Comparison of ENCODE assay signal across 22 cellular contexts in genomic region chr1:119254067-119254720, GRCh38.
A peak's percentile ranks its signal among the peaks of the same experiment; 100 is the strongest.
DNase-seq lines count a peak whose midpoint lies in the region; ATAC-seq and TF ChIP-seq lines count a peak whose summit lies in the region.
"Had no signal": no experiment of that assay in that cellular context is flagged by ENCODE, and none has a peak within 500 bp of the region (broad histone marks: within the 10 kb centered on the region; RNA-seq: fewer than 3 reads in every experiment).

No MANE protein-coding gene starts in this region.

- TF ChIP-seq POLR2A in right lobe of liver (IDR thresholded peaks at IDR 0.05) = no peak

- H3K4me3 ChIP-seq in MG63 (no peak overlapping the region), epithelial cell of esophagus (ENCODE audit: low read length) (no peak overlapping the region), right lobe of liver (no peak overlapping the region)
- H3K4me3 ChIP-seq: heart right ventricle, right atrium auricular region had no signal

- H3K4me1 ChIP-seq in right lobe of liver = peaks cover 0 to 4% (median 0%) of the 10 kb centered on the region in 4 donors
- H3K4me1 ChIP-seq: heart right ventricle, right atrium auricular region had no signal

- H3K27me3 ChIP-seq in MG63 (no peaks in the 10 kb centered on the region), right lobe of liver (no peaks in the 10 kb centered on the region)
- H3K27me3 ChIP-seq: heart right ventricle, right atrium auricular region had no signal

- H3K27ac ChIP-seq in right lobe of liver = no peak overlapping the region
- H3K27ac ChIP-seq: heart right ventricle, HL-60, right atrium auricular region, WERI-Rb-1 had no signal

- no peaks in the 10 kb centered on the region for H3K36me3 ChIP-seq in MG63
- H3K36me3 ChIP-seq in right lobe of liver = no peaks in the 10 kb centered on the region
- H3K36me3 ChIP-seq: heart right ventricle, right atrium auricular region, WERI-Rb-1 had no signal

- 45% methylated on average over 3 of the region's 3 CpGs for WGBS in right lobe of liver (ENCODE audit: insufficient coverage, low coverage, low lambda C conversion rate, missing lambda C conversion rate)

- ATAC-seq in right lobe of liver = peak; percentile 31 to 88 (median 56)
- ATAC-seq: heart right ventricle had no signal

- TF ChIP-seq CTCF in epithelial cell of esophagus (IDR thresholded peaks at IDR 0.05; ENCODE audit: insufficient read depth, low read depth, low read length, missing control alignments) (no peak), right lobe of liver (IDR thresholded peaks at IDR 0.05) (no peak)

- intact Hi-C loops in right lobe of liver (cut with DNase I) = no loop called here

- H3K9me3 ChIP-seq in MG63 = no peaks in the 10 kb centered on the region
- no peaks in the 10 kb centered on the region for H3K9me3 ChIP-seq in right lobe of liver
- H3K9me3 ChIP-seq: heart right ventricle, right atrium auricular region had no signal

- DNase-seq in ELR (ENCODE audit: low read depth) = peak; percentile 20
- DNase-seq in MG63 = peak; percentile 22
- DNase-seq in epithelial cell of esophagus (ENCODE audit: low read depth) = peak; percentile 93
- no peak for DNase-seq in right lobe of liver
- no peak for DNase-seq in NCI-H146 treated with DMSO at 0.1 percent for 48 hours (lab: John Stamatoyannopoulos, UW; ENCODE audit: unreplicated experiment)
- DNase-seq in NCI-H1436 treated with DMSO at 0.1 percent for 48 hours (lab: John Stamatoyannopoulos, UW) = no peak
- no peak for DNase-seq in T-helper 9 cell
- DNase-seq in activated CD8-positive, alpha-beta memory T cell treated with anti-CD3 and anti-CD28 coated beads for 24 hours = no peak
- DNase-seq: activated CD4-positive, alpha-beta T cell treated with anti-CD3 and anti-CD28 coated beads, Interleukin-2, amount 50 U/mL, for 1 hour; activated naive CD4-positive, alpha-beta T cell treated with anti-CD3 and anti-CD28 coated beads, Interleukin-2, amount 50 U/mL, for 16 hours; amygdala; caudate nucleus; CD4-positive, CD25-positive, alpha-beta regulatory T cell; dermis blood vessel endothelial cell; heart right ventricle; MM.1S; NCI-H1417 treated with DMSO at 0.1 percent for 48 hours; NCI-H510A; stimulated activated naive CD4-positive, alpha-beta T cell treated with Interleukin-2 at 50 U/mL for 16 hours; WERI-Rb-1 had no signal

Comparison
In these comparisons a context has a peak if more than half of its experiments do, and no peak if none do; other contexts are left out.
1. DNase-seq: peak in ELR (single experiment), MG63 (single experiment) and epithelial cell of esophagus (single experiment); none in right lobe of liver (0 of 3), NCI-H146 treated with DMSO at 0.1 percent for 48 hours (single experiment), NCI-H1436 treated with DMSO at 0.1 percent for 48 hours (single experiment), T-helper 9 cell (single experiment) and activated CD8-positive, alpha-beta memory T cell treated with anti-CD3 and anti-CD28 coated beads for 24 hours (single experiment).